Comparison of ENCODE assay signal across 26 cellular contexts in genomic region chr5:55432549-55432948, GRCh38.
"Had no signal": no experiment of that assay in that cellular context is flagged by ENCODE, and none has a peak within 500 bp of the region (broad histone marks: within the 10 kb centered on the region; RNA-seq: fewer than 3 reads in every experiment).

No MANE protein-coding gene starts in this region.

- DNase-seq: activated CD4-positive, alpha-beta T cell treated with anti-CD3 and anti-CD28 coated beads, Interleukin-2, amount 10 ng/mL, durations not matched to agents 24 days and 14 days; activated CD4-positive, alpha-beta T cell treated with anti-CD3 and anti-CD28 coated beads, Interleukin-2, amount 50 U/mL, for 4 hours; activated CD8-positive, alpha-beta T cell treated with anti-CD3 and anti-CD28 coated beads for 36 hours; activated effector memory CD4-positive, alpha-beta T cell treated with anti-CD3 and anti-CD28 coated beads, Interleukin-2, amount 50 U/mL, for 16 hours; activated naive CD4-positive, alpha-beta T cell; activated naive CD8-positive, alpha-beta T cell treated with anti-CD3 and anti-CD28 coated beads, Interleukin-2, amount 10 ng/mL, durations not matched to agents 7 days and 5 days; activated T-cell treated with anti-CD3 and anti-CD28 coated beads, Interleukin-2, amount 50 U/mL, for 1 hour; activated T-cell treated with anti-CD3 and anti-CD28 coated beads, Interleukin-2, amount 50 U/mL, for 72 hours; anterior cingulate cortex; caudate nucleus; Kasumi-1; MG63; NCI-H1048; NCI-H1436 treated with DMSO at 0.1 percent for 48 hours; NCI-H1694 treated with DMSO at 0.1 percent for 48 hours; NCI-H2029; NCI-H345; NCI-H524 treated with DMSO at 0.1 percent for 48 hours; Peyer's patch; RPMI8226; SHP77 treated with DMSO at 0.1 percent for 48 hours; SK-N-SH had no signal

- H3K27me3 Mint-ChIP-seq: activated CD4-positive, alpha-beta T cell treated with anti-CD3 and anti-CD28 coated beads, Interleukin-2, amount 10 ng/mL, durations not matched to agents 24 days and 14 days; activated CD8-positive, alpha-beta T cell treated with anti-CD3 and anti-CD28 coated beads for 36 hours; activated naive CD8-positive, alpha-beta T cell treated with anti-CD3 and anti-CD28 coated beads, Interleukin-2, amount 10 ng/mL, durations not matched to agents 7 days and 5 days; activated T-helper 17 cell treated with anti-CD3 and anti-CD28 coated beads, Interleukin-2, amount 50 U/mL, for 72 hours; brain had no signal

- H3K27ac Mint-ChIP-seq: activated CD4-positive, alpha-beta T cell treated with anti-CD3 and anti-CD28 coated beads, Interleukin-2, amount 10 ng/mL, durations not matched to agents 24 days and 14 days; activated CD8-positive, alpha-beta T cell treated with anti-CD3 and anti-CD28 coated beads for 36 hours; activated naive CD8-positive, alpha-beta T cell treated with anti-CD3 and anti-CD28 coated beads, Interleukin-2, amount 10 ng/mL, durations not matched to agents 7 days and 5 days; activated T-cell treated with anti-CD3 and anti-CD28 coated beads, Interleukin-2, amount 50 U/mL, for 72 hours; activated T-helper 17 cell treated with anti-CD3 and anti-CD28 coated beads, Interleukin-2, amount 50 U/mL, for 72 hours; T-helper 1 cell treated with Interleukin-12 subunit alpha and Interleukin-12 subunit beta and Interleukin-4 antibody, amounts not matched to agents 30 μg/mL and 1 μg/mL, for 36 hours; T-helper 2 cell treated with Interferon-gamma antibody and Interleukin-4, amounts not matched to agents 5 μg/mL and 100 μg/mL, for 36 hours had no signal

- H3K4me3 Mint-ChIP-seq: activated CD4-positive, alpha-beta T cell treated with anti-CD3 and anti-CD28 coated beads, Interleukin-2, amount 10 ng/mL, durations not matched to agents 24 days and 14 days; activated CD8-positive, alpha-beta T cell treated with anti-CD3 and anti-CD28 coated beads for 36 hours; activated naive CD8-positive, alpha-beta T cell treated with anti-CD3 and anti-CD28 coated beads, Interleukin-2, amount 10 ng/mL, durations not matched to agents 7 days and 5 days; activated T-cell treated with anti-CD3 and anti-CD28 coated beads, Interleukin-2, amount 50 U/mL, for 72 hours; activated T-helper 17 cell treated with anti-CD3 and anti-CD28 coated beads, Interleukin-2, amount 50 U/mL, for 72 hours; brain; T-helper 1 cell treated with Interleukin-12 subunit alpha and Interleukin-12 subunit beta and Interleukin-4 antibody, amounts not matched to agents 30 μg/mL and 1 μg/mL, for 36 hours; T-helper 2 cell treated with Interferon-gamma antibody and Interleukin-4, amounts not matched to agents 5 μg/mL and 100 μg/mL, for 36 hours had no signal

- ATAC-seq: activated CD8-positive, alpha-beta T cell treated with anti-CD3 and anti-CD28 coated beads for 36 hours; activated T-cell treated with anti-CD3 and anti-CD28 coated beads, Interleukin-2, amount 50 U/mL, for 72 hours; activated T-helper 17 cell treated with anti-CD3 and anti-CD28 coated beads, Interleukin-2, amount 50 U/mL, for 72 hours had no signal
